In the genomic region with DNA sequence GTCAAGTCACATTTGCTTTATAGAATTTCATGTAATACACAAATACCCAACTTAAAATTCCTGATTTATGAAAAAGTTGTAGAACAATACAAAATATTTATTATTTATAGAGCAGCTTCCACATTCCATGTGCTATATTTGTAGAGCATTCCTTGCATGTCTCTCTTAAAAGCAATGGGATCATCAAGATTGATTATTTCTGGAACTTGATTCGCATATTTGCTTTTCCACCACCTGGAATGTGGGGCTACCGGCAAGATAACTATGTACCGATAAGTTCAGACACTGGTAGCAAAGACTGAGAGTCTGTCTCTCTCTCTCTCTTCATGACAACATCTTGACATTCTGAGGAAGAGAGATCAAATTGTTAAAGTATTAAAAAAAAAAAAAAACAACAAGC, we compare ENCODE assay signal across 19 cellular contexts. TPM values are rescaled to one million over a fixed set of nuclear protein-coding genes. Genes with fewer than 3 reads are reported as not detected.
"Had no signal": no experiment of that assay in that cellular context is flagged by ENCODE, and none has a peak within 500 bp of the region (broad histone marks: within the 10 kb centered on the region; RNA-seq: fewer than 3 reads in every experiment).

No MANE protein-coding gene starts in this region.

- H3K36me3 ChIP-seq: esophagus muscularis mucosa, gastroesophageal sphincter, left ventricle myocardium inferior, lower lobe of right lung, right atrium auricular region, sigmoid colon, stomach had no signal

- H3K4me3 Mint-ChIP-seq: effector memory CD8-positive, alpha-beta T cell; immature natural killer cell; memory B cell; naive thymus-derived CD4-positive, alpha-beta T cell; nephron progenitor cell had no signal

- H3K27me3 Mint-ChIP-seq: effector memory CD8-positive, alpha-beta T cell had no signal

- H3K27ac Mint-ChIP-seq: effector memory CD8-positive, alpha-beta T cell; immature natural killer cell; memory B cell; naive thymus-derived CD4-positive, alpha-beta T cell; nephron progenitor cell had no signal

- H3K36me3 Mint-ChIP-seq: immature natural killer cell; memory B cell; naive thymus-derived CD4-positive, alpha-beta T cell had no signal

- H3K4me1 ChIP-seq: left ventricle myocardium inferior, lower lobe of right lung, right atrium auricular region had no signal

- H3K4me3 ChIP-seq: esophagus muscularis mucosa, gastroesophageal sphincter, left ventricle myocardium inferior, lower lobe of right lung, right atrium auricular region, sigmoid colon, stomach had no signal

- H3K27ac ChIP-seq: epithelial cell of prostate, esophagus muscularis mucosa, gastroesophageal sphincter, left ventricle myocardium inferior, lower lobe of right lung, right atrium auricular region, sigmoid colon, stomach had no signal

- H3K9me3 ChIP-seq: esophagus muscularis mucosa, gastroesophageal sphincter, right atrium auricular region, sigmoid colon, stomach had no signal

- DNase-seq: effector memory CD8-positive, alpha-beta T cell; foreskin fibroblast; immature natural killer cell; left cardiac atrium; left ventricle myocardium inferior; lower lobe of right lung; naive thymus-derived CD4-positive, alpha-beta T cell; nephron progenitor cell; posterior cingulate gyrus; sigmoid colon; small intestine; stimulated activated CD4-positive, alpha-beta T cell treated with anti-CD3 and anti-CD28 coated beads, Interleukin-12 subunit alpha, Interleukin-12 subunit beta, amount 100 ng/mL, for 4 hours; stimulated activated naive CD4-positive, alpha-beta T cell; stomach had no signal

- H3K27me3 ChIP-seq: esophagus muscularis mucosa, gastroesophageal sphincter, right atrium auricular region, sigmoid colon, stomach had no signal

- H3K4me1 Mint-ChIP-seq: immature natural killer cell; memory B cell; naive thymus-derived CD4-positive, alpha-beta T cell had no signal

RNA-seq across cellular contexts. Expression of gene MAPK10, which starts 59.3 kb away (rescaled TPM):
- polyA plus RNA-seq: immature natural killer cell; naive thymus-derived CD4-positive, alpha-beta T cell had no signal
